8 cellular contexts compared by ENCODE assay signal in genomic region chr4:184471872-184472539, GRCh38. TPM values are rescaled to one million over a fixed set of nuclear protein-coding genes. Genes with fewer than 3 reads are reported as not detected.
DNase-seq lines count a peak whose midpoint lies in the region; ATAC-seq, FAIRE-seq and TF ChIP-seq lines count a peak whose summit lies in the region.

No MANE protein-coding gene starts in this region.

- H3K36me3 ChIP-seq in mucosa of rectum (ENCODE audit: control insufficient read depth in 2 of 2, insufficient read depth in 2 of 2, low read length in 2 of 2) (no peaks in the 10 kb centered on the region), vagina (no peaks in the 10 kb centered on the region)

- DNase-seq in AG08395 (ENCODE audit: low spot score) (peak; percentile 40), GM12892 (ENCODE audit: insufficient read length) (peak; percentile 23), RWPE1 (ENCODE audit: low spot score) (peak; percentile 38), vagina (ENCODE audit: extremely low spot score in 2 of 2) (no peak), omental fat pad (ENCODE audit: low spot score) (no peak), D721Med (ENCODE audit: insufficient read length, low spot score) (no peak)

- TF ChIP-seq POLR2A in GM12892 (IDR thresholded peaks at IDR 0.05; ENCODE audit: low read depth, low read length) (no peak; the same call in none of the 2 replicates), vagina (IDR thresholded peaks at IDR 0.05) (no peak)

- H3K4me3 ChIP-seq in mucosa of rectum (ENCODE audit: low read length in 2 of 2) (peak overlapping the region; percentile 82 to 98), vagina (peak overlapping the region; percentile 77 to 95)

- FAIRE-seq in GM12892 (lab: Jason Lieb, UNC) (peak; percentile 36), D721Med (lab: Jason Lieb, UNC) (no peak)

- H3K4me1 ChIP-seq in mucosa of rectum (ENCODE audit: control insufficient read depth in 2 of 2, insufficient read depth in 2 of 2, low read length in 2 of 2) (peaks cover 25 to 31% of the 10 kb centered on the region in 2 donors), vagina (peaks cover 47% of the 10 kb centered on the region)

- H3K27ac ChIP-seq in RWPE1 = peak overlapping the region; percentile 92
- peak overlapping the region; percentile 77 for H3K27ac ChIP-seq in cingulate gyrus (ENCODE audit: low read depth, low read length)
- H3K27ac ChIP-seq in mucosa of rectum (ENCODE audit: low read depth in 2 of 2, low read length in 2 of 2) = peak overlapping the region; percentile 98 to 99
- peak overlapping the region; percentile 99 for H3K27ac ChIP-seq in vagina

- POLR2A ChIA-PET in RWPE1 (lab: Yijun Ruan, JAX; ENCODE audit: low non-redundant PET) = no interaction called here

- peak overlapping the region; percentile 92 to 98 for H3K9ac ChIP-seq in mucosa of rectum (ENCODE audit: low read depth in 1 of 2, low read length in 2 of 2)

- ATAC-seq in omental fat pad (ENCODE audit: low FRiP score) = no peak

- CTCF ChIA-PET in RWPE1 (lab: Yijun Ruan, JAX) = interaction anchor here (0.6 kb wide), 1 partner anchor 13 kb away, joined by 3 read pairs; no protein-coding TSS in a partner anchor

- H3K9me3 ChIP-seq in mucosa of rectum (ENCODE audit: control insufficient read depth in 2 of 2, low read length in 2 of 2) (no peaks in the 10 kb centered on the region), vagina (no peaks in the 10 kb centered on the region)

- H3K27me3 ChIP-seq in mucosa of rectum (ENCODE audit: control insufficient read depth in 2 of 2, insufficient read depth in 2 of 2, low read length in 2 of 2) (no peaks in the 10 kb centered on the region), vagina (no peaks in the 10 kb centered on the region)

- intact Hi-C loops in vagina (cut with DNase I) = loop anchor here (10.0 kb wide), 3 partner anchors 63 to 187 kb away; no protein-coding TSS in a partner anchor

- TF ChIP-seq CTCF in RWPE1 (conservative IDR thresholded peaks at IDR 0.05; ENCODE audit: low read depth) (no peak), vagina (IDR thresholded peaks at IDR 0.05) (no peak), omental fat pad (IDR thresholded peaks at IDR 0.05) (no peak), D721Med (IDR thresholded peaks at IDR 0.05; ENCODE audit: insufficient read depth, missing control alignments) (no peak)

RNA-seq across cellular contexts. Expression of gene IRF2, which starts 2.3 kb away (rescaled TPM):
- 68.6 TPM for polyA plus RNA-seq in GM12892 (2012; ENCODE audit: missing spikeins)
- total RNA-seq in vagina (18.7 TPM), omental fat pad (10 to 100 TPM; 16.9 to 53.1 (median 28.9) TPM)

Comparison
In these comparisons a context has a peak if more than half of its experiments do, and no peak if none do; other contexts are left out.
1. DNase-seq: peak in AG08395 (single experiment), GM12892 (single experiment) and RWPE1 (single experiment); none in vagina (0 of 2), omental fat pad (single experiment) and D721Med (single experiment).
2. Peak in every context shown above with its lines, with median percentiles within 50 percentile points of each other: H3K27ac ChIP-seq.